ENCODE assay signal across 2 cellular contexts in genomic region chr9:6415266-6415665, GRCh38.
TF ChIP-seq lines count a peak whose summit lies in the region.

No MANE protein-coding gene starts in this region.

TF ChIP-seq in SK-N-SH, 30 proteins besides CTCF, POLR2A, EP300 and RAD21 (continued from another document):
- no peak for TF ChIP-seq REST (IDR thresholded peaks at IDR 0.05; ENCODE audit: low read depth, low read length)
- TF ChIP-seq GATA2 (CRISPR knock-in tag; IDR thresholded peaks at IDR 0.05), result no peak
- no peak for TF ChIP-seq IRF3 (IDR thresholded peaks at IDR 0.05; ENCODE audit: low read depth, low read length)
- no peak for TF ChIP-seq USF2 (IDR thresholded peaks at IDR 0.05; ENCODE audit: borderline replicate concordance, low read depth, low read length)
- no peak for TF ChIP-seq RFX5 (IDR thresholded peaks at IDR 0.05; ENCODE audit: low read length)
- TF ChIP-seq MXI1 (IDR thresholded peaks at IDR 0.05; ENCODE audit: low read depth, low read length), result no peak
- no peak for TF ChIP-seq TCF12 (IDR thresholded peaks at IDR 0.05)
- no peak for TF ChIP-seq MEF2A (IDR thresholded peaks at IDR 0.05; ENCODE audit: borderline replicate concordance, low read depth)
- no peak for TF ChIP-seq YY1 (IDR thresholded peaks at IDR 0.05; ENCODE audit: low read depth)
- TF ChIP-seq PBX3 (IDR thresholded peaks at IDR 0.05), result no peak
- TF ChIP-seq RXRA (IDR thresholded peaks at IDR 0.05; ENCODE audit: borderline replicate concordance, low read depth), result no peak

TF ChIP-seq in SK-N-SH treated with all-trans-retinoic acid at 6 μM for 48 hours, 23 proteins besides CTCF, POLR2A, EP300 and RAD21 (continued from another document):
- TF ChIP-seq POU6F1 (CRISPR knock-in tag; IDR thresholded peaks at IDR 0.05; ENCODE audit: borderline replicate concordance, low read depth) (no peak), ESRRG (CRISPR knock-in tag; IDR thresholded peaks at IDR 0.05) (no peak), SNAI2 (CRISPR knock-in tag; IDR thresholded peaks at IDR 0.05) (no peak), ZNF8 (CRISPR knock-in tag; IDR thresholded peaks at IDR 0.05) (no peak), CSRNP3 (CRISPR knock-in tag; IDR thresholded peaks at IDR 0.05) (no peak), ZFP30 (CRISPR knock-in tag; IDR thresholded peaks at IDR 0.05) (no peak), ZNF565 (CRISPR knock-in tag; conservative IDR thresholded peaks at IDR 0.05; ENCODE audit: low read depth) (no peak), ARNTL (CRISPR knock-in tag; IDR thresholded peaks at IDR 0.05; ENCODE audit: borderline replicate concordance, low read depth) (no peak), BACH2 (CRISPR knock-in tag; IDR thresholded peaks at IDR 0.05; ENCODE audit: borderline replicate concordance) (no peak), ZFP3 (CRISPR knock-in tag; IDR thresholded peaks at IDR 0.05) (no peak), ZC3H10 (CRISPR knock-in tag; IDR thresholded peaks at IDR 0.05) (no peak)
